ENCODE assay signal across 12 cellular contexts in genomic region chr1:32272557-32273388, GRCh38. TPM values are rescaled to one million over a fixed set of nuclear protein-coding genes. Genes with fewer than 3 reads are reported as not detected.
DNase-seq lines count a peak whose midpoint lies in the region; ATAC-seq and TF ChIP-seq lines count a peak whose summit lies in the region.
"Had no signal": no experiment of that assay in that cellular context is flagged by ENCODE, and none has a peak within 500 bp of the region (broad histone marks: within the 10 kb centered on the region; RNA-seq: fewer than 3 reads in every experiment).

No MANE protein-coding gene starts in this region.

- H3K27ac ChIP-seq in OCI-LY1 (ENCODE audit: low read depth, low read length, poor library complexity, severe bottlenecking) (peak overlapping the region; percentile 89), substantia nigra (ENCODE audit: low read depth, low read length, poor library complexity, severe bottlenecking) (no peak overlapping the region), suprapubic skin (no peak overlapping the region)
- H3K27ac ChIP-seq: neural progenitor cell had no signal

- H2AFZ ChIP-seq in OCI-LY1 (ENCODE audit: low read length), result no peak overlapping the region

- WGBS in suprapubic skin, result 61% methylated on average over 7 of the region's 7 CpGs

- DNase-seq in Calu3 (no peak), natural killer cell (no peak), NCI-H510A (lab: John Stamatoyannopoulos, UW) (no peak), substantia nigra (lab: John Stamatoyannopoulos, UW) (no peak), suprapubic skin (ENCODE audit: low spot score in 2 of 2) (no peak)
- DNase-seq in activated naive CD4-positive, alpha-beta T cell treated with anti-CD3 and anti-CD28 coated beads, Interleukin-2, amount 10 ng/mL, durations not matched to agents 7 days and 5 days, result peak; percentile 45
- DNase-seq: activated gamma-delta T cell; NCI-H2107; stimulated activated CD8-positive, alpha-beta memory T cell treated with anti-CD3 and anti-CD28 coated beads, Interleukin-4, amount 100 ng/mL, for 48 hours had no signal

- no TSS peak for BruUV-seq in Calu3 (replicated peaks; lab: Mats Ljungman, UMichigan)

- CTCF ChIA-PET in Calu3 (lab: Charles Lee), result interaction anchor here (0.7 to 0.8 kb wide), 2 partner anchors 242 to 613 kb away, joined by 5 to 8 read pairs; no protein-coding TSS in a partner anchor
- CTCF ChIA-PET in activated naive CD4-positive, alpha-beta T cell treated with anti-CD3 and anti-CD28 coated beads, Interleukin-2, amount 10 ng/mL, durations not matched to agents 7 days and 5 days (lab: Charles Lee), result interaction anchor here (1.1 to 4.7 kb wide), 3 partner anchors 11 to 80 kb away, joined by 3 to 16 read pairs (median 3); partner anchors contain the start of genes FAM167B and LCK

- H3K79me2 ChIP-seq in OCI-LY1 (ENCODE audit: insufficient read depth, low read length), result no peaks in the 10 kb centered on the region

- H3K36me3 ChIP-seq in OCI-LY1 (ENCODE audit: insufficient read depth, low read length) (peaks cover 28% of the 10 kb centered on the region; the same call in 1 of the 2 replicates), suprapubic skin (no peaks in the 10 kb centered on the region)
- H3K36me3 ChIP-seq: neural progenitor cell had no signal

- H3K4me3 Mint-ChIP-seq in Calu3 (ENCODE audit: low read depth, unreplicated experiment) (peak overlapping the region; percentile 32), natural killer cell (peak overlapping the region; percentile 68)
- peak overlapping the region; percentile 70 for H3K4me3 Mint-ChIP-seq in activated naive CD4-positive, alpha-beta T cell treated with anti-CD3 and anti-CD28 coated beads, Interleukin-2, amount 10 ng/mL, durations not matched to agents 7 days and 5 days
- H3K4me3 Mint-ChIP-seq: neural progenitor cell had no signal

- TF ChIP-seq CTCF in Calu3 (IDR thresholded peaks at IDR 0.05; ENCODE audit: unreplicated experiment) (no peak), OCI-LY1 (IDR thresholded peaks at IDR 0.05; ENCODE audit: low read length) (no peak), natural killer cell (IDR thresholded peaks at IDR 0.05) (no peak), suprapubic skin (IDR thresholded peaks at IDR 0.05) (no peak)

- intact Hi-C loops in Calu3 (cut with micrococcal nuclease; ENCODE audit: unreplicated experiment) (no loop called here), natural killer cell (cut with micrococcal nuclease) (no loop called here)

- H3K4me3 ChIP-seq in OCI-LY1 (ENCODE audit: low read depth, low read length, poor library complexity, severe bottlenecking) (peak overlapping the region; percentile 68), suprapubic skin (no peak overlapping the region)
- H3K4me3 ChIP-seq: neural progenitor cell had no signal

- peak overlapping the region; percentile 93 for H3K4me2 ChIP-seq in OCI-LY1 (ENCODE audit: low read length)
- H3K4me2 ChIP-seq: neural progenitor cell had no signal

- no peak for TF ChIP-seq EP300 in suprapubic skin (IDR thresholded peaks at IDR 0.05)

- ATAC-seq in natural killer cell, result peak; percentile 5 to 36 (median 10)
- ATAC-seq in HG03439 (IDR thresholded peaks at IDR 0.05; ENCODE audit: unreplicated experiment), result no peak

- H3K27ac Mint-ChIP-seq in Calu3 (ENCODE audit: unreplicated experiment) (no peak overlapping the region), natural killer cell (peak overlapping the region; percentile 90 to 91)
- peak overlapping the region; percentile 90 for H3K27ac Mint-ChIP-seq in activated naive CD4-positive, alpha-beta T cell treated with anti-CD3 and anti-CD28 coated beads, Interleukin-2, amount 10 ng/mL, durations not matched to agents 7 days and 5 days

- peaks cover 36% of the 10 kb centered on the region for H3K4me1 ChIP-seq in OCI-LY1 (ENCODE audit: insufficient read depth, low read length, severe bottlenecking)
- H3K4me1 ChIP-seq in suprapubic skin, result peaks cover 3% of the 10 kb centered on the region

- no peaks in the 10 kb centered on the region for H4K20me1 ChIP-seq in OCI-LY1 (ENCODE audit: insufficient read depth, low read length)

- peaks cover 20% of the 10 kb centered on the region for H3K4me1 Mint-ChIP-seq in Calu3 (ENCODE audit: low read depth, unreplicated experiment)
- peaks cover 63% of the 10 kb centered on the region for H3K4me1 Mint-ChIP-seq in activated naive CD4-positive, alpha-beta T cell treated with anti-CD3 and anti-CD28 coated beads, Interleukin-2, amount 10 ng/mL, durations not matched to agents 7 days and 5 days
- H3K4me1 Mint-ChIP-seq in natural killer cell, result peaks cover 32 to 49% of the 10 kb centered on the region in 2 donors

- H3K9me3 Mint-ChIP-seq in Calu3 (ENCODE audit: low read depth, unreplicated experiment), result no peaks in the 10 kb centered on the region
- no peaks in the 10 kb centered on the region for H3K9me3 Mint-ChIP-seq in activated naive CD4-positive, alpha-beta T cell treated with anti-CD3 and anti-CD28 coated beads, Interleukin-2, amount 10 ng/mL, durations not matched to agents 7 days and 5 days
- H3K9me3 Mint-ChIP-seq in natural killer cell, result no peaks in the 10 kb centered on the region
- H3K9me3 Mint-ChIP-seq: neural progenitor cell had no signal

- peak overlapping the region; percentile 92 for H3K9ac ChIP-seq in OCI-LY1 (ENCODE audit: low read length)
- H3K9ac ChIP-seq: neural progenitor cell had no signal

- H3K9me2 ChIP-seq in OCI-LY1 (ENCODE audit: low read depth, low read length), result no peaks in the 10 kb centered on the region

- H3K27me3 Mint-ChIP-seq in Calu3 (ENCODE audit: unreplicated experiment), result peaks cover 29% of the 10 kb centered on the region
- H3K27me3 Mint-ChIP-seq in activated naive CD4-positive, alpha-beta T cell treated with anti-CD3 and anti-CD28 coated beads, Interleukin-2, amount 10 ng/mL, durations not matched to agents 7 days and 5 days, result peaks cover 5% of the 10 kb centered on the region
- H3K27me3 Mint-ChIP-seq in natural killer cell (ENCODE audit: low read depth in 2 of 2), result no peaks in the 10 kb centered on the region

- H3F3A ChIP-seq in OCI-LY1 (ENCODE audit: insufficient read depth, low read length), result 0 out of 2 replicates have a peak, but pooled peaks cover 5% of the 10 kb centered on the region

- H3K9me3 ChIP-seq in OCI-LY1 (ENCODE audit: low read length) (no peaks in the 10 kb centered on the region), suprapubic skin (no peaks in the 10 kb centered on the region)

- TF ChIP-seq POLR2A in suprapubic skin (IDR thresholded peaks at IDR 0.05), result no peak

- H3K27me3 ChIP-seq in OCI-LY1 (ENCODE audit: insufficient read depth, low read length), result no peaks in the 10 kb centered on the region
- H3K27me3 ChIP-seq in suprapubic skin, result peaks cover 22% of the 10 kb centered on the region

- H3K36me3 Mint-ChIP-seq in Calu3 (ENCODE audit: insufficient read depth, unreplicated experiment), result peaks cover 5% of the 10 kb centered on the region
- H3K36me3 Mint-ChIP-seq in activated naive CD4-positive, alpha-beta T cell treated with anti-CD3 and anti-CD28 coated beads, Interleukin-2, amount 10 ng/mL, durations not matched to agents 7 days and 5 days, result peaks cover 67% of the 10 kb centered on the region
- no peaks in the 10 kb centered on the region for H3K36me3 Mint-ChIP-seq in natural killer cell
- H3K36me3 Mint-ChIP-seq: neural progenitor cell had no signal

RNA-seq across cellular contexts. Expression of gene HDAC1, which starts 19.1 kb away (rescaled TPM):
- total RNA-seq in Calu3 (2022), result 186 and 197 TPM in 2 replicates
- total RNA-seq in natural killer cell, result 100 to 1,000 TPM; 110 to 133 (median 125) TPM
- 10 to 100 TPM; 34.4 to 52.9 (median 40.2) TPM for total RNA-seq in suprapubic skin

RNA-seq across cellular contexts. Expression of gene LCK, which starts 21.7 kb away (rescaled TPM):
- total RNA-seq in Calu3 (2022) (0.66 and 0.88 TPM in 2 replicates), natural killer cell (100 to 1,000 TPM; 180 to 227 (median 215) TPM), suprapubic skin (1 to 10 TPM in 2 of 4 donors, under 1 TPM in 2; 0.26 to 3.9 (median 1.4) TPM)

RNA-seq across cellular contexts. Expression of gene FAM167B, which starts 25.8 kb away (rescaled TPM):
- 1.5 and 1.8 TPM in 2 replicates for total RNA-seq in Calu3 (2022)
- total RNA-seq in natural killer cell, result 1 to 10 TPM in 1 of 3 donors, under 1 TPM in 2; 0.54 to 1.3 (median 0.80) TPM
- total RNA-seq in suprapubic skin, result 1 to 10 TPM in 2 of 4 donors, not detected in 2; 1.5 TPM

RNA-seq across cellular contexts. Expression of gene EIF3I, which starts 50.6 kb away (rescaled TPM):
- total RNA-seq in Calu3 (2022) (178 and 186 TPM in 2 replicates), natural killer cell (100 to 1,000 TPM; 107 to 126 (median 110) TPM), suprapubic skin (100 to 1,000 TPM in 3 of 4 donors, 10 to 100 TPM in 1; 98.8 to 211 (median 178) TPM)

RNA-seq across cellular contexts. Expression of gene TMEM234, which starts 50.6 kb away (rescaled TPM):
- 31.6 and 35.5 TPM in 2 replicates for total RNA-seq in Calu3 (2022)
- total RNA-seq in natural killer cell, result 10 to 100 TPM; 22.2 to 27.1 (median 24.7) TPM
- total RNA-seq in suprapubic skin, result 10 to 100 TPM in 2 of 4 donors, 1 to 10 TPM in 2; 7.7 to 18.7 (median 12.6) TPM

Comparison
In these comparisons a context has a peak if more than half of its experiments do, and no peak if none do; other contexts are left out.
1. RNA of gene LCK, which starts 21.7 kb away (total RNA-seq): 180 to 227 TPM in natural killer cell; 0.26 to 3.9 TPM in suprapubic skin and 0.66 to 0.88 TPM in Calu3; every median in the first group is over 10 times any median in the second.
2. Peak in every context shown above with its lines, with median percentiles within 50 percentile points of each other: H3K4me3 Mint-ChIP-seq.